8 cellular contexts compared by ENCODE assay signal in genomic region chr6:28648035-28648877, GRCh38.
A peak's percentile ranks its signal among the peaks of the same experiment; 100 is the strongest.
DNase-seq lines count a peak whose midpoint lies in the region; ATAC-seq and TF ChIP-seq lines count a peak whose summit lies in the region.

No MANE protein-coding gene starts in this region.

- H3K4me3 ChIP-seq in heart right ventricle: peak overlapping the region; percentile 11 to 53 (median 42)
- H3K4me3 ChIP-seq in retinal pigment epithelial cell (ENCODE audit: low read length): peak overlapping the region; percentile 79

- H3K4me1 ChIP-seq in heart right ventricle: peaks cover 0 to 7% (median 3%) of the 10 kb centered on the region in 9 donors

- peaks cover 13% of the 10 kb centered on the region for H3K4me1 Mint-ChIP-seq in activated T-helper 2 cell treated with anti-CD3 and anti-CD28 coated beads, Interferon-gamma antibody, Interleukin-2, Interleukin-4, amounts not matched to agents 10 μg/mL and 5 μg/mL and 100 μg/mL, durations not matched to agents 14 hours and 24 hours and 36 hours (ENCODE audit: low read depth)

- H3K9me3 ChIP-seq in heart right ventricle: no peaks in the 10 kb centered on the region

- H3K27me3 ChIP-seq in heart right ventricle: peaks cover 0 to 73% (median 67%) of the 10 kb centered on the region in 7 donors

- ATAC-seq in HG03354 (IDR thresholded peaks at IDR 0.05; ENCODE audit: poor library complexity, severe bottlenecking, unreplicated experiment) (peak; percentile 62), heart right ventricle (peak in 3 of 8 donors; percentile 16 to 54 (median 33)), HG03135 (IDR thresholded peaks at IDR 0.05; ENCODE audit: unreplicated experiment) (no peak)

- TF ChIP-seq CTCF in heart right ventricle (IDR thresholded peaks at IDR 0.05) (no peak), retinal pigment epithelial cell (conservative IDR thresholded peaks at IDR 0.05; ENCODE audit: low read depth, low read length) (no peak)

- DNase-seq in D341Med (ENCODE audit: low spot score) (peak; percentile 54), NOMO-1 treated with dmso at 0.1 percent for 144 hours (lab: John Stamatoyannopoulos, UW; ENCODE audit: unreplicated experiment) (peak; percentile 45), heart right ventricle (peak in 1 of 2 donors; percentile 20), retinal pigment epithelial cell (ENCODE audit: low read depth) (peak; percentile 34), cortex of kidney (lab: John Stamatoyannopoulos, UW) (no peak)
- peak; percentile 43 for DNase-seq in activated T-helper 2 cell treated with anti-CD3 and anti-CD28 coated beads, Interferon-gamma antibody, Interleukin-2, Interleukin-4, amounts not matched to agents 10 μg/mL and 5 μg/mL and 100 μg/mL, durations not matched to agents 14 hours and 24 hours and 36 hours (ENCODE audit: low spot score)

- no peak overlapping the region for H3K27ac Mint-ChIP-seq in activated T-helper 2 cell treated with anti-CD3 and anti-CD28 coated beads, Interferon-gamma antibody, Interleukin-2, Interleukin-4, amounts not matched to agents 10 μg/mL and 5 μg/mL and 100 μg/mL, durations not matched to agents 14 hours and 24 hours and 36 hours

- H3K4me3 Mint-ChIP-seq in activated T-helper 2 cell treated with anti-CD3 and anti-CD28 coated beads, Interferon-gamma antibody, Interleukin-2, Interleukin-4, amounts not matched to agents 10 μg/mL and 5 μg/mL and 100 μg/mL, durations not matched to agents 14 hours and 24 hours and 36 hours (ENCODE audit: low read depth): peak overlapping the region; percentile 92

- H3K36me3 ChIP-seq in heart right ventricle: no peaks in the 10 kb centered on the region

- H3K27me3 Mint-ChIP-seq in activated T-helper 2 cell treated with anti-CD3 and anti-CD28 coated beads, Interferon-gamma antibody, Interleukin-2, Interleukin-4, amounts not matched to agents 10 μg/mL and 5 μg/mL and 100 μg/mL, durations not matched to agents 14 hours and 24 hours and 36 hours (ENCODE audit: low read depth): peaks cover 46% of the 10 kb centered on the region

- WGBS in heart right ventricle, 2 donors: 1 to 2% methylated on average over 27 of the region's 27 CpGs

- no peak overlapping the region for H3K27ac ChIP-seq in heart right ventricle

- H3K36me3 Mint-ChIP-seq in activated T-helper 2 cell treated with anti-CD3 and anti-CD28 coated beads, Interferon-gamma antibody, Interleukin-2, Interleukin-4, amounts not matched to agents 10 μg/mL and 5 μg/mL and 100 μg/mL, durations not matched to agents 14 hours and 24 hours and 36 hours (ENCODE audit: low read depth): no peaks in the 10 kb centered on the region

- no peaks in the 10 kb centered on the region for H3K9me3 Mint-ChIP-seq in activated T-helper 2 cell treated with anti-CD3 and anti-CD28 coated beads, Interferon-gamma antibody, Interleukin-2, Interleukin-4, amounts not matched to agents 10 μg/mL and 5 μg/mL and 100 μg/mL, durations not matched to agents 14 hours and 24 hours and 36 hours

- intact Hi-C loops in activated T-helper 2 cell treated with anti-CD3 and anti-CD28 coated beads, Interferon-gamma antibody, Interleukin-2, Interleukin-4, amounts not matched to agents 10 μg/mL and 5 μg/mL and 100 μg/mL, durations not matched to agents 14 hours and 24 hours and 36 hours (cut with micrococcal nuclease): loop anchor here (1.0 kb wide), 1 partner anchor 10 kb away; no protein-coding TSS in a partner anchor
- intact Hi-C loops in heart right ventricle (cut with DNase I): no loop called here
